In genomic region chr4:70705146-70705855, GRCh38 we compare ENCODE assay signal across 8 cellular contexts. TPM values are rescaled to one million over a fixed set of nuclear protein-coding genes. Genes with fewer than 3 reads are reported as not detected.
DNase-seq lines count a peak whose midpoint lies in the region; ATAC-seq, FAIRE-seq and TF ChIP-seq lines count a peak whose summit lies in the region.

No MANE protein-coding gene starts in this region.

- H3K4me1 ChIP-seq in HUES6 (ENCODE audit: control insufficient read depth, insufficient read depth, low read length) (peaks cover 12% of the 10 kb centered on the region), neutrophil (ENCODE audit: control insufficient read depth in 1 of 2, insufficient read depth in 1 of 2, low read depth in 1 of 2, low read length in 1 of 2) (peaks cover 6 to 22% of the 10 kb centered on the region in 2 experiments), thymus (ENCODE audit: control insufficient read depth, insufficient read depth, low read length) (peaks cover 12% of the 10 kb centered on the region)

- H3K9ac ChIP-seq in HUES6 (ENCODE audit: low read length) = peak overlapping the region; percentile 82

- H3K36me3 ChIP-seq in HUES6 (ENCODE audit: control insufficient read depth, insufficient read depth, low read length) (no peaks in the 10 kb centered on the region), neutrophil (no peaks in the 10 kb centered on the region), thymus (ENCODE audit: control insufficient read depth, insufficient read depth) (no peaks in the 10 kb centered on the region)

- H3K27me3 ChIP-seq in HUES6 (ENCODE audit: control insufficient read depth, insufficient read depth, low read length) = no peaks in the 10 kb centered on the region
- peaks cover 55% of the 10 kb centered on the region for H3K27me3 ChIP-seq in neutrophil
- H3K27me3 ChIP-seq in thymus (ENCODE audit: control insufficient read depth, insufficient read depth) = no peaks in the 10 kb centered on the region

- peak; percentile 60 for ATAC-seq in GM21528 (IDR thresholded peaks at IDR 0.05; ENCODE audit: low FRiP score, unreplicated experiment)

- TF ChIP-seq CTCF in neutrophil (IDR thresholded peaks at IDR 0.05) = no peak

- DNase-seq in EH (ENCODE audit: low read depth) (peak; percentile 69), SHP77 treated with DMSO at 0.1 percent for 48 hours (lab: John Stamatoyannopoulos, UW) (peak; percentile 55), frontal cortex (ENCODE audit: low spot score in 2 of 2) (peak; percentile 81)
- DNase-seq in activated naive CD4-positive, alpha-beta T cell (lab: John Stamatoyannopoulos, UW) = peak; percentile 26 to 68 (median 39)

- WGBS in thymus = under 1% methylated on average over 84 of the region's 84 CpGs

- H3K27ac ChIP-seq in HUES6 (ENCODE audit: low read depth, low read length) (peak overlapping the region; percentile 40; the same call in 1 of the 2 replicates), neutrophil (no peak overlapping the region), thymus (ENCODE audit: low read depth) (peak overlapping the region; percentile 88)

- FAIRE-seq in frontal cortex (lab: Jason Lieb, UNC) = no peak

- no peaks in the 10 kb centered on the region for H3K9me3 ChIP-seq in HUES6 (ENCODE audit: control insufficient read depth, insufficient read depth, low read depth, low read length)
- H3K9me3 ChIP-seq in neutrophil = no peaks in the 10 kb centered on the region
- H3K9me3 ChIP-seq in thymus (ENCODE audit: control insufficient read depth) = no peaks in the 10 kb centered on the region

- H3K4me3 ChIP-seq in HUES6 (ENCODE audit: low read depth, low read length) = peak overlapping the region; percentile 86
- H3K4me3 ChIP-seq in neutrophil (ENCODE audit: low read depth in 1 of 2, low read length in 1 of 2) = peak overlapping the region; percentile 58 to 76
- peak overlapping the region; percentile 97 for H3K4me3 ChIP-seq in thymus (ENCODE audit: low read length)

RNA-seq across cellular contexts. Expression of gene RUFY3, which starts 16.5 kb away (rescaled TPM):
- 669 TPM for total RNA-seq in frontal cortex
- 37.3 TPM for polyA plus RNA-seq in thymus

RNA-seq across cellular contexts. Expression of gene UTP3, which starts 17.0 kb away (rescaled TPM):
- total RNA-seq in frontal cortex = 16.3 TPM
- 53.9 TPM for polyA plus RNA-seq in thymus

RNA-seq across cellular contexts. Expression of gene JCHAIN, which starts 39.0 kb away (rescaled TPM):
- total RNA-seq in frontal cortex = under 0.01 TPM
- 34.7 TPM for polyA plus RNA-seq in thymus
